In the genomic region with DNA sequence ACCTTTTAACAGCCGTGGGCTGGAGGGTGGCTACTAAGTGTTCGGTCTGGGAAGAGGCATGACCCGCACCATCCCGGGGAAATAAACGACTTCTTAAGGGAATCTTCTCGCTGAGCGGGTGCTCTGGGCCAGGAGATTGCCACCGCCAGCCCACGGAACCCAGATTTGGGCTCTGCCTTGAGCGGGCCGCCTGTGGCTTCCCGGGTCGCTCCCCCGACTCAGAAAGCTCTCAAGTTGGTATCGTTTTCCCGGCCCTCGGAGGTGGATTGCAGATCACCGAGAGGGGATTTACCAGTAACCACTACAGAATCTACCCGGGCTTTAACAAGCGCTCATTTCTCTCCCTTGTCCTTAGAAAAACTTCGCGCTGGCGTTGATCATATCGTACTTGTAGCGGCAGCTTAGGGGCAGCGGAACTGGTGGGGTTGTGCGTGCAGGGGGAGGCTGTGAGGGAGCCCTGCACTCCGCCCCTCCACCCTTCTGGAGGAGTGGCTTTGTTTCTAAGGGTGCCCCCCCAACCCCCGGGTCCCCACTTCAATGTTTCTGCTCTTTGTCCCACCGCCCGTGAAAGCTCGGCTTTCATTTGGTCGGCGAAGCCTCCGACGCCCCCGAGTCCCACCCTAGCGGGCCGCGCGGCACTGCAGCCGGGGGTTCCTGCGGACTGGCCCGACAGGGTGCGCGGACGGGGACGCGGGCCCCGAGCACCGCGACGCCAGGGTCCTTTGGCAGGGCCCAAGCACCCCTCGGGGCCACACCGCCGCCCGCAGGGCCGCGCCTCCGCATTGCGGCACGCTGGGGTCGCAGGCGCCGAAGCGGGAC, we compare ENCODE assay signal across 9 cellular contexts. TPM values are rescaled to one million over a fixed set of nuclear protein-coding genes. Genes with fewer than 3 reads are reported as not detected.
A peak's percentile ranks its signal among the peaks of the same experiment; 100 is the strongest.
DNase-seq lines count a peak whose midpoint lies in the region; ATAC-seq and TF ChIP-seq lines count a peak whose summit lies in the region.
"Had no signal": no experiment of that assay in that cellular context is flagged by ENCODE, and none has a peak within 500 bp of the region (broad histone marks: within the 10 kb centered on the region; RNA-seq: fewer than 3 reads in every experiment).

No MANE protein-coding gene starts in this region.

- in situ Hi-C loops in astrocyte of the spinal cord (cut with HindIII; ENCODE audit: low sequenced_read_pairs), result no loop called here

- no peak for ATAC-seq in CD4-positive, alpha-beta T cell (ENCODE audit: poor library complexity)
- ATAC-seq in GM19023 (IDR thresholded peaks at IDR 0.05; ENCODE audit: unreplicated experiment) (no peak), HG02852 (IDR thresholded peaks at IDR 0.05; ENCODE audit: unreplicated experiment) (no peak)

- peak in 1 of 10 experiments; percentile 18 for DNase-seq in CD4-positive, alpha-beta T cell
- DNase-seq in Jurkat, Clone E6-1 (ENCODE audit: low read depth, low spot score), result no peak
- DNase-seq in astrocyte of the spinal cord (ENCODE audit: low read depth, low spot score) (no peak), neural progenitor cell (ENCODE audit: low spot score) (peak; percentile 63), NCI-H1436 treated with DMSO at 0.1 percent for 48 hours (lab: John Stamatoyannopoulos, UW) (no peak)
- no peak for DNase-seq in effector CD8-positive, alpha-beta T cell (lab: John Stamatoyannopoulos, UW)
- DNase-seq: cerebellar nuclear complex had no signal

- no peak overlapping the region for H2AFZ ChIP-seq in neural progenitor cell (replicated peaks)

- intact Hi-C loops in CD4-positive, alpha-beta T cell (cut with DNase I, micrococcal nuclease), result no loop called here

- peaks cover 47% of the 10 kb centered on the region for H3K27me3 ChIP-seq in CD4-positive, alpha-beta T cell (ENCODE audit: control insufficient read depth, insufficient read depth, low read length)
- H3K27me3 ChIP-seq in neural progenitor cell, result peaks cover 92% of the 10 kb centered on the region

- peak overlapping the region; percentile 78 for H3K4me3 Mint-ChIP-seq in CD4-positive, alpha-beta T cell
- peak overlapping the region; percentile 68 for H3K4me3 Mint-ChIP-seq in neural progenitor cell

- H3F3A ChIP-seq in neural progenitor cell (ENCODE audit: low read depth), result peaks cover 68% of the 10 kb centered on the region

- H3K4me3 ChIP-seq in Jurkat, Clone E6-1 (ENCODE audit: low read length), result peak overlapping the region; percentile 16; the same call in 1 of the 2 replicates
- H3K4me3 ChIP-seq in astrocyte of the spinal cord (ENCODE audit: low read depth, low read length) (peak overlapping the region; percentile 41), neural progenitor cell (peak overlapping the region; percentile 56)

- H3K36me3 Mint-ChIP-seq in CD4-positive, alpha-beta T cell (ENCODE audit: low read depth), result peaks cover 8% of the 10 kb centered on the region
- H3K36me3 Mint-ChIP-seq in neural progenitor cell, result peaks cover 2% of the 10 kb centered on the region

- CTCF ChIA-PET in CD4-positive, alpha-beta T cell (lab: Charles Lee), result interaction anchor here (0.6 to 2.9 kb wide), 5 partner anchors 32 to 101 kb away, joined by 3 to 9 read pairs (median 4); no protein-coding TSS in a partner anchor

- H3K9me3 Mint-ChIP-seq in CD4-positive, alpha-beta T cell, result no peaks in the 10 kb centered on the region
- H3K9me3 Mint-ChIP-seq in neural progenitor cell, result no peaks in the 10 kb centered on the region

- no peak for TF ChIP-seq CTCF in CD4-positive, alpha-beta T cell (IDR thresholded peaks at IDR 0.05)
- TF ChIP-seq CTCF in astrocyte of the spinal cord (IDR thresholded peaks at IDR 0.05; ENCODE audit: low read depth, low read length) (no peak), neural progenitor cell (IDR thresholded peaks at IDR 0.05) (peak; percentile 26)

- POLR2A ChIA-PET in CD4-positive, alpha-beta T cell (lab: Charles Lee), result interaction anchor here (0.7 to 6.3 kb wide), 4 partner anchors 30 to 66 kb away, joined by 3 to 127 read pairs (median 43); a partner anchor contains a TSS

- H4K20me1 ChIP-seq in neural progenitor cell (ENCODE audit: low read depth), result peaks cover 41% of the 10 kb centered on the region

- peaks cover 21% of the 10 kb centered on the region for H3K4me1 ChIP-seq in neural progenitor cell

- H3K4me1 Mint-ChIP-seq in CD4-positive, alpha-beta T cell (ENCODE audit: low read depth), result peaks cover 42% of the 10 kb centered on the region
- H3K4me1 Mint-ChIP-seq in neural progenitor cell, result peaks cover 28% of the 10 kb centered on the region

- no peak overlapping the region for H3K9ac ChIP-seq in neural progenitor cell

- peak overlapping the region; percentile 95 for H3K4me2 ChIP-seq in neural progenitor cell

- no peaks in the 10 kb centered on the region for H3K79me2 ChIP-seq in neural progenitor cell (ENCODE audit: low read depth)

- no peaks in the 10 kb centered on the region for H3K9me3 ChIP-seq in CD4-positive, alpha-beta T cell (ENCODE audit: control insufficient read depth, low read length)
- no peaks in the 10 kb centered on the region for H3K9me3 ChIP-seq in neural progenitor cell (ENCODE audit: low read depth)

- peaks cover 53% of the 10 kb centered on the region for H3K27me3 Mint-ChIP-seq in CD4-positive, alpha-beta T cell
- peaks cover 37% of the 10 kb centered on the region for H3K27me3 Mint-ChIP-seq in neural progenitor cell (ENCODE audit: insufficient read depth, low read depth)

- no peak overlapping the region for H3K27ac ChIP-seq in CD4-positive, alpha-beta T cell (ENCODE audit: low read depth, low read length)
- H3K27ac ChIP-seq in neural progenitor cell, result no peak overlapping the region

- H3K36me3 ChIP-seq in neural progenitor cell, result no peaks in the 10 kb centered on the region

- H3K27ac Mint-ChIP-seq in CD4-positive, alpha-beta T cell, result peak overlapping the region; percentile 62
- H3K27ac Mint-ChIP-seq in neural progenitor cell, result no peak overlapping the region

RNA-seq across cellular contexts. Expression of a gene that starts 3.6 kb away (rescaled TPM):
- 100 to 1,000 TPM; 196 to 202 TPM for total RNA-seq in CD4-positive, alpha-beta T cell
- polyA plus RNA-seq in Jurkat, Clone E6-1 (2012; ENCODE audit: insufficient read depth, insufficient read length), result 28.7 TPM
- 2.7 and 5.6 TPM in 2 replicates for total RNA-seq in neural progenitor cell (ENCODE audit: low replicate concordance)

RNA-seq across cellular contexts. Expression of a gene that starts 46.0 kb away (rescaled TPM):
- total RNA-seq in CD4-positive, alpha-beta T cell, result 1 to 10 TPM; 5.3 to 6.5 TPM
- 17.0 TPM for polyA plus RNA-seq in Jurkat, Clone E6-1 (2012; ENCODE audit: insufficient read depth, insufficient read length)
- 2.8 and 15.2 TPM in 2 replicates for total RNA-seq in neural progenitor cell (ENCODE audit: low replicate concordance)

Comparison
In these comparisons a context has a peak if more than half of its experiments do, and no peak if none do; other contexts are left out.
1. RNA of a gene that starts 3.6 kb away (total RNA-seq): 196 to 202 TPM in CD4-positive, alpha-beta T cell; 2.7 to 5.6 TPM in neural progenitor cell; every median in the first group is over 10 times any median in the second.
2. Peak in every context shown above with its lines, with median percentiles within 50 percentile points of each other: H3K4me3 ChIP-seq.